ENCODE assay signal across 8 cellular contexts in genomic region chr20:38873050-38873581, GRCh38. TPM values are rescaled to one million over a fixed set of nuclear protein-coding genes. Genes with fewer than 3 reads are reported as not detected.
DNase-seq lines count a peak whose midpoint lies in the region; ATAC-seq, FAIRE-seq and TF ChIP-seq lines count a peak whose summit lies in the region.

No MANE protein-coding gene starts in this region.

- H2AFZ ChIP-seq in DND-41 (ENCODE audit: low read depth, low read length) = no peak overlapping the region
- no peak overlapping the region for H2AFZ ChIP-seq in Karpas-422 (ENCODE audit: low read length)

- ATAC-seq in DND-41 (ENCODE audit: insufficient read depth, low read depth) = peak; percentile 32
- peak; percentile 44 for ATAC-seq in GM21737 (IDR thresholded peaks at IDR 0.05; ENCODE audit: unreplicated experiment)
- ATAC-seq in activated naive CD4-positive, alpha-beta T cell treated with anti-CD3 and anti-CD28 coated beads, Interleukin-2, amount 50 U/mL, for 72 hours = peak; percentile 85 to 86
- no peak for ATAC-seq in pancreas

- no peaks in the 10 kb centered on the region for H4K20me1 ChIP-seq in DND-41 (ENCODE audit: insufficient read depth, low read length)
- H4K20me1 ChIP-seq in Karpas-422 (ENCODE audit: insufficient read depth, low read depth, low read length) = no peaks in the 10 kb centered on the region; the same call in 1 of the 2 replicates

- H3K27ac ChIP-seq in DND-41 (ENCODE audit: low read length) (peak overlapping the region; percentile 37), pancreas (no peak overlapping the region), Karpas-422 (ENCODE audit: low read length) (no peak overlapping the region)

- H3K27me3 ChIP-seq in DND-41 (ENCODE audit: insufficient read depth, low read length, poor library complexity) (no peaks in the 10 kb centered on the region), pancreas (no peaks in the 10 kb centered on the region), Karpas-422 (ENCODE audit: low read length) (no peaks in the 10 kb centered on the region)

- H3K36me3 ChIP-seq in DND-41 (ENCODE audit: insufficient read depth, low read length) (no peaks in the 10 kb centered on the region), pancreas (no peaks in the 10 kb centered on the region), Karpas-422 (ENCODE audit: insufficient read depth, low read length) (no peaks in the 10 kb centered on the region)

- WGBS in pancreas, 2 donors = 72 to 76% methylated on average over 12 of the region's 12 CpGs

- H3K9me3 ChIP-seq in DND-41 (ENCODE audit: insufficient read depth, low read length, severe bottlenecking) (no peaks in the 10 kb centered on the region), pancreas (no peaks in the 10 kb centered on the region), Karpas-422 (ENCODE audit: low read length) (no peaks in the 10 kb centered on the region)

- H3K9ac ChIP-seq in DND-41 (ENCODE audit: low read depth, low read length) = no peak overlapping the region
- H3K9ac ChIP-seq in Karpas-422 (ENCODE audit: low read length) = no peak overlapping the region

- intact Hi-C loops in pancreas (cut with DNase I) = no loop called here

- no peak overlapping the region for H3K4me2 ChIP-seq in DND-41 (ENCODE audit: insufficient read depth, low read length)
- no peak overlapping the region for H3K4me2 ChIP-seq in Karpas-422 (ENCODE audit: low read depth, low read length, poor library complexity, severe bottlenecking)

- TF ChIP-seq CTCF in DND-41 (IDR thresholded peaks at IDR 0.05; ENCODE audit: borderline replicate concordance, extremely low read depth, low read length, poor library complexity, severe bottlenecking) = no peak
- no peak for TF ChIP-seq CTCF in pancreas (IDR thresholded peaks at IDR 0.05)

- H3K36me3 Mint-ChIP-seq in activated naive CD4-positive, alpha-beta T cell treated with anti-CD3 and anti-CD28 coated beads, Interleukin-2, amount 50 U/mL, for 72 hours = peaks cover 0 to 13% of the 10 kb centered on the region in 2 donors

- no peaks in the 10 kb centered on the region for H3K9me2 ChIP-seq in Karpas-422 (replicated peaks; ENCODE audit: insufficient read depth, low read length)

- peaks cover 0 to under 1% of the 10 kb centered on the region in 2 donors for H3K9me3 Mint-ChIP-seq in activated naive CD4-positive, alpha-beta T cell treated with anti-CD3 and anti-CD28 coated beads, Interleukin-2, amount 50 U/mL, for 72 hours

- H3K27ac Mint-ChIP-seq in activated naive CD4-positive, alpha-beta T cell treated with anti-CD3 and anti-CD28 coated beads, Interleukin-2, amount 50 U/mL, for 72 hours = peak overlapping the region; percentile 94 to 98

- peaks cover 48% of the 10 kb centered on the region for H3K4me1 ChIP-seq in DND-41 (ENCODE audit: insufficient read depth, low read length)
- H3K4me1 ChIP-seq in pancreas = no peaks in the 10 kb centered on the region
- H3K4me1 ChIP-seq in Karpas-422 (ENCODE audit: low read length) = peaks cover 12% of the 10 kb centered on the region

- no peak overlapping the region for H3K4me3 ChIP-seq in DND-41 (ENCODE audit: low read depth in 1 of 2, low read length in 2 of 2)
- H3K4me3 ChIP-seq in pancreas = no peak overlapping the region
- no peak overlapping the region for H3K4me3 ChIP-seq in Karpas-422 (ENCODE audit: low read length)

- DNase-seq in DND-41 (peak; percentile 64), RPMI8226 (peak; percentile 76), pancreas (no peak), HCEC 1CT (no peak), Karpas-422 (no peak)
- peak; percentile 76 to 90 for DNase-seq in activated naive CD4-positive, alpha-beta T cell treated with anti-CD3 and anti-CD28 coated beads, Interleukin-2, amount 50 U/mL, for 72 hours (ENCODE audit: low spot score in 2 of 2)
- DNase-seq in stimulated activated CD8-positive, alpha-beta memory T cell treated with anti-CD3 and anti-CD28 coated beads, Interleukin-12 subunit alpha, Interleukin-12 subunit beta, amount 100 ng/mL, for 4 hours (ENCODE audit: low read depth) = peak; percentile 71

- H3K79me2 ChIP-seq in DND-41 (ENCODE audit: insufficient read depth, low read length) (no peaks in the 10 kb centered on the region), Karpas-422 (ENCODE audit: low read length) (no peaks in the 10 kb centered on the region)

- FAIRE-seq in pancreas (lab: Jason Lieb, UNC) = no peak

RNA-seq across cellular contexts. Expression of gene FAM83D, which starts 53.1 kb away (rescaled TPM):
- total RNA-seq in activated naive CD4-positive, alpha-beta T cell treated with anti-CD3 and anti-CD28 coated beads, Interleukin-2, amount 50 U/mL, for 72 hours = 10 to 100 TPM; 14.5 to 18.4 TPM
- total RNA-seq in pancreas = under 1 TPM in 5 of 6 donors, not detected in 1; 0.06 to 0.34 (median 0.22) TPM
- under 1 TPM; 0.12 to 0.38 TPM for polyA plus RNA-seq in pancreas
- 14.4 and 21.8 TPM in 2 replicates for total RNA-seq in Karpas-422 (2014; rRNA removed; shearing (Covaris generic); ENCODE audit: low replicate concordance)

Comparison
In these comparisons a context has a peak if more than half of its experiments do, and no peak if none do; other contexts are left out.
1. ATAC-seq: peak in DND-41 (single experiment), GM21737 (single experiment) and activated naive CD4-positive, alpha-beta T cell treated with anti-CD3 and anti-CD28 coated beads, Interleukin-2, amount 50 U/mL, for 72 hours (2 of 2); none in pancreas (0 of 4).
2. DNase-seq: peak in DND-41 (single experiment), RPMI8226 (single experiment), activated naive CD4-positive, alpha-beta T cell treated with anti-CD3 and anti-CD28 coated beads, Interleukin-2, amount 50 U/mL, for 72 hours (2 of 2) and stimulated activated CD8-positive, alpha-beta memory T cell treated with anti-CD3 and anti-CD28 coated beads, Interleukin-12 subunit alpha, Interleukin-12 subunit beta, amount 100 ng/mL, for 4 hours (single experiment); none in pancreas (0 of 6), HCEC 1CT (single experiment) and Karpas-422 (single experiment).
3. RNA of gene FAM83D, which starts 53.1 kb away (total RNA-seq): 14.4 to 21.8 TPM in Karpas-422 and 14.5 to 18.4 TPM in activated naive CD4-positive, alpha-beta T cell treated with anti-CD3 and anti-CD28 coated beads, Interleukin-2, amount 50 U/mL, for 72 hours; 0.06 to 0.34 TPM in pancreas; every median in the first group is over 10 times any median in the second.